Comparison of ENCODE assay signal across 10 cellular contexts in genomic region chr11:46559815-46560214, GRCh38. TPM values are rescaled to one million over a fixed set of nuclear protein-coding genes. Genes with fewer than 3 reads are reported as not detected.
DNase-seq lines count a peak whose midpoint lies in the region; ATAC-seq, FAIRE-seq and TF ChIP-seq lines count a peak whose summit lies in the region.
"Had no signal": no experiment of that assay in that cellular context is flagged by ENCODE, and none has a peak within 500 bp of the region (broad histone marks: within the 10 kb centered on the region; RNA-seq: fewer than 3 reads in every experiment).

No MANE protein-coding gene starts in this region.

- no peaks in the 10 kb centered on the region for H3K9me3 ChIP-seq in DOHH2 (ENCODE audit: control insufficient read depth, insufficient read depth, low read length)
- H3K9me3 ChIP-seq in Panc1 (ENCODE audit: control insufficient read depth, insufficient read depth, low read depth, low read length): no peaks in the 10 kb centered on the region
- no peaks in the 10 kb centered on the region for H3K9me3 ChIP-seq in endocrine pancreas (ENCODE audit: control insufficient read depth, low read length)
- H3K9me3 ChIP-seq in gastrocnemius medialis: no peaks in the 10 kb centered on the region
- H3K9me3 ChIP-seq in thyroid gland: no peaks in the 10 kb centered on the region
- H3K9me3 ChIP-seq: SJSA1 had no signal

- no peak overlapping the region; the same call in 1 of the 2 replicates for H3K27ac ChIP-seq in DOHH2 (ENCODE audit: low read depth, low read length)
- H3K27ac ChIP-seq in Panc1 (ENCODE audit: low read length): peak overlapping the region; percentile 96
- peak overlapping the region; percentile 72 to 82 (median 77) for H3K27ac ChIP-seq in gastrocnemius medialis
- H3K27ac ChIP-seq in thyroid gland: no peak overlapping the region

- ATAC-seq in Panc1 (no peak), gastrocnemius medialis (no peak)

- TF ChIP-seq CTCF in DOHH2 (IDR thresholded peaks at IDR 0.05; ENCODE audit: low read depth, low read length, poor library complexity, severe bottlenecking): no peak
- TF ChIP-seq CTCF in Panc1 (IDR thresholded peaks at IDR 0.05): no peak
- TF ChIP-seq CTCF in gastrocnemius medialis (IDR thresholded peaks at IDR 0.05 in 4 of 5, conservative IDR thresholded peaks at IDR 0.05 in 1 of 5): no peak
- no peak for TF ChIP-seq CTCF in thyroid gland (IDR thresholded peaks at IDR 0.05)

- H3K27me3 ChIP-seq in DOHH2 (ENCODE audit: control insufficient read depth, low read length) (no peaks in the 10 kb centered on the region), Panc1 (ENCODE audit: control insufficient read depth, insufficient read depth, low read length) (no peaks in the 10 kb centered on the region), endocrine pancreas (ENCODE audit: control insufficient read depth, insufficient read depth, low read length) (no peaks in the 10 kb centered on the region), gastrocnemius medialis (no peaks in the 10 kb centered on the region), thyroid gland (no peaks in the 10 kb centered on the region)
- H3K27me3 ChIP-seq: SJSA1 had no signal

- peaks cover 86% of the 10 kb centered on the region for H3K79me2 ChIP-seq in DOHH2 (ENCODE audit: control insufficient read depth, low read length)

- H3K9ac ChIP-seq in endocrine pancreas (ENCODE audit: control insufficient read depth, insufficient read depth, low read length): no peak overlapping the region

- in situ Hi-C loops in Panc1 (cut with HindIII; ENCODE audit: low pct_unique_long_range_greater_than_20kb, low sequenced_read_pairs) (no loop called here), gastrocnemius medialis (cut with MboI; ENCODE audit: low sequenced_read_pairs in 4 of 4) (no loop called here)

- H3K9me2 ChIP-seq in DOHH2 (replicated peaks; ENCODE audit: control insufficient read depth, low read length): no peaks in the 10 kb centered on the region

- intact Hi-C loops in Panc1 (cut with micrococcal nuclease; ENCODE audit: unreplicated experiment) (no loop called here), gastrocnemius medialis (cut with DNase I; ENCODE audit: low total_unique reads) (loop anchor here (5.0 kb wide), 1 partner anchor 32 kb away; the partner anchor contains the start of gene AMBRA1), thyroid gland (cut with DNase I) (no loop called here)

- FAIRE-seq in H54 (lab: Jason Lieb, UNC): no peak

- DNase-seq in Panc1 (ENCODE audit: low read depth, low spot score): no peak
- no peak for DNase-seq in gastrocnemius medialis
- DNase-seq in NCI-H2227 treated with DMSO at 0.1 percent for 48 hours (lab: John Stamatoyannopoulos, UW): no peak
- no peak for DNase-seq in H54 (ENCODE audit: insufficient read length, low spot score)
- DNase-seq in NK-92 treated with Interleukin-12 subunit alpha and Interleukin-12 subunit beta, amount 100 ng/mL, for 24 hours (lab: John Stamatoyannopoulos, UW): no peak
- no peak for DNase-seq in thyroid gland
- DNase-seq: GOT3 had no signal

- peaks cover 7% of the 10 kb centered on the region for H4K20me1 ChIP-seq in DOHH2 (ENCODE audit: control insufficient read depth, insufficient read depth, low read depth, low read length)

- CTCF ChIA-PET in Panc1 (lab: Charles Lee): interaction anchor here (0.9 kb wide), 1 partner anchor 70 kb away, joined by 3 read pairs; no protein-coding TSS in a partner anchor

- BruUV-seq in Panc1 (replicated peaks; lab: Mats Ljungman, UMichigan): no TSS peak

- peaks cover 5% of the 10 kb centered on the region for H3F3A ChIP-seq in DOHH2 (ENCODE audit: control insufficient read depth, insufficient read depth)

- WGBS in thyroid gland, 2 donors: 75 to 81% methylated on average over 1 of the region's 1 CpG

- H3K36me3 ChIP-seq in DOHH2 (ENCODE audit: control insufficient read depth, low read length) (no peaks in the 10 kb centered on the region), Panc1 (ENCODE audit: control insufficient read depth, insufficient read depth, low read length) (no peaks in the 10 kb centered on the region), endocrine pancreas (ENCODE audit: control insufficient read depth, insufficient read depth, low read length) (no peaks in the 10 kb centered on the region), gastrocnemius medialis (no peaks in the 10 kb centered on the region), thyroid gland (no peaks in the 10 kb centered on the region)
- H3K36me3 ChIP-seq: SJSA1 had no signal

- H3K4me3 ChIP-seq in DOHH2 (ENCODE audit: low read length): no peak overlapping the region
- peak overlapping the region; percentile 43 to 48 for H3K4me3 ChIP-seq in Panc1 (ENCODE audit: low read depth in 2 of 2, low read length in 2 of 2)
- H3K4me3 ChIP-seq in endocrine pancreas (ENCODE audit: control insufficient read depth, insufficient read depth, low read length): peak overlapping the region; percentile 97
- peak overlapping the region in 3 of 4 donors; percentile 48 to 49 (median 49) for H3K4me3 ChIP-seq in gastrocnemius medialis
- H3K4me3 ChIP-seq in thyroid gland (replicated peaks in 1 of 3): no peak overlapping the region

- H3K4me1 ChIP-seq in DOHH2 (ENCODE audit: control insufficient read depth, low read length): peaks cover 30% of the 10 kb centered on the region
- H3K4me1 ChIP-seq in Panc1 (ENCODE audit: control insufficient read depth, insufficient read depth, low read length): peaks cover 64% of the 10 kb centered on the region
- peaks cover 20% of the 10 kb centered on the region for H3K4me1 ChIP-seq in endocrine pancreas (ENCODE audit: control insufficient read depth, insufficient read depth, low read length)
- peaks cover 33 to 38% of the 10 kb centered on the region in 2 donors for H3K4me1 ChIP-seq in gastrocnemius medialis
- H3K4me1 ChIP-seq in thyroid gland: peaks cover 20% of the 10 kb centered on the region in 2 donors

- TF ChIP-seq POLR2A in gastrocnemius medialis (IDR thresholded peaks at IDR 0.05) (no peak), H54 (IDR thresholded peaks at IDR 0.05; ENCODE audit: low read depth, low read length) (no peak), thyroid gland (IDR thresholded peaks at IDR 0.05) (no peak)

- H3K4me2 ChIP-seq in DOHH2 (ENCODE audit: low read length): peak overlapping the region; percentile 58; the same call in 1 of the 2 replicates

- POLR2A ChIA-PET in Panc1 (lab: Charles Lee): no interaction called here

RNA-seq across cellular contexts. Expression of gene AMBRA1, which starts 34.0 kb away (rescaled TPM):
- total RNA-seq in Panc1 (2021; ENCODE audit: unreplicated experiment) (40.0 TPM), gastrocnemius medialis (10 to 100 TPM; 17.3 to 24.3 (median 20.7) TPM), thyroid gland (10 to 100 TPM; 36.0 to 59.2 (median 51.9) TPM)
- 39.3 TPM for polyA plus RNA-seq in Panc1 (2012; ENCODE audit: insufficient read length)

RNA-seq across cellular contexts. Expression of gene HARBI1, which starts 57.2 kb away (rescaled TPM):
- total RNA-seq in Panc1 (2021; ENCODE audit: unreplicated experiment): 6.4 TPM
- polyA plus RNA-seq in Panc1 (2012; ENCODE audit: insufficient read length): 3.6 TPM
- total RNA-seq in gastrocnemius medialis: 1 to 10 TPM; 1.2 to 6.9 (median 3.3) TPM
- total RNA-seq in thyroid gland: 1 to 10 TPM; 1.3 to 6.2 (median 3.5) TPM

RNA-seq across cellular contexts. Expression of gene ATG13, which starts 57.5 kb away (rescaled TPM):
- 57.9 TPM for total RNA-seq in Panc1 (2021; ENCODE audit: unreplicated experiment)
- polyA plus RNA-seq in Panc1 (2012; ENCODE audit: insufficient read length): 60.0 TPM
- 10 to 100 TPM; 33.4 to 76.0 (median 67.0) TPM for total RNA-seq in gastrocnemius medialis
- 100 to 1,000 TPM in 3 of 4 donors, 10 to 100 TPM in 1; 85.7 to 148 (median 113) TPM for total RNA-seq in thyroid gland

Comparison
In these comparisons a context has a peak if more than half of its experiments do, and no peak if none do; other contexts are left out.
1. H3K27ac ChIP-seq: peak in Panc1 (single experiment) and gastrocnemius medialis (4 of 4); none in DOHH2 (single experiment) and thyroid gland (0 of 3).
2. H3K4me3 ChIP-seq: peak in Panc1 (2 of 2), endocrine pancreas (single experiment) and gastrocnemius medialis (3 of 4); none in DOHH2 (single experiment) and thyroid gland (0 of 3).